20 cellular contexts compared by ENCODE assay signal in genomic region chr11:66366844-66367477, GRCh38. TPM values are rescaled to one million over a fixed set of nuclear protein-coding genes. Genes with fewer than 3 reads are reported as not detected.
A peak's percentile ranks its signal among the peaks of the same experiment; 100 is the strongest.
DNase-seq lines count a peak whose midpoint lies in the region; TF ChIP-seq lines count a peak whose summit lies in the region.
"Had no signal": no experiment of that assay in that cellular context is flagged by ENCODE, and none has a peak within 500 bp of the region (broad histone marks: within the 10 kb centered on the region; RNA-seq: fewer than 3 reads in every experiment).

No MANE protein-coding gene starts in this region.

- H3K4me3 Mint-ChIP-seq in endodermal cell = no peak overlapping the region
- H3K4me3 Mint-ChIP-seq: B cell had no signal

- H3K4me1 ChIP-seq in spleen (peaks cover 0 to 28% (median 15%) of the 10 kb centered on the region in 6 donors), endodermal cell (ENCODE audit: control insufficient read depth, insufficient read depth, low read length) (no peaks in the 10 kb centered on the region)

- H3K4me3 ChIP-seq in spleen = no peak overlapping the region
- no peak overlapping the region for H3K4me3 ChIP-seq in endodermal cell (ENCODE audit: low read length)
- H3K4me3 ChIP-seq: GM23248, MG63 had no signal

- H3K4me1 Mint-ChIP-seq in endodermal cell = peaks cover 12% of the 10 kb centered on the region

- H3K9ac ChIP-seq in endodermal cell (ENCODE audit: extremely low read depth, low read length, poor library complexity, severe bottlenecking) = no peak overlapping the region
- H3K9ac ChIP-seq: GM23248 had no signal

- no peak overlapping the region for H3K27ac Mint-ChIP-seq in endodermal cell
- H3K27ac Mint-ChIP-seq: B cell had no signal

- 91 to 95% (median 94%) methylated on average over 8 of the region's 8 CpGs for WGBS in spleen, 5 donors
- WGBS in endodermal cell (ENCODE audit: insufficient coverage in 1 of 2, insufficient read length in 1 of 2), 2 experiments = 91 to 94% methylated on average over 6 to 8 of the region's 8 CpGs

- H3K27me3 Mint-ChIP-seq in endodermal cell (ENCODE audit: insufficient read depth) = no peaks in the 10 kb centered on the region
- H3K27me3 Mint-ChIP-seq: B cell had no signal

- no peaks in the 10 kb centered on the region for H3K9me3 ChIP-seq in spleen
- no peaks in the 10 kb centered on the region for H3K9me3 ChIP-seq in endodermal cell (ENCODE audit: control insufficient read depth, low read length)
- H3K9me3 ChIP-seq: MG63 had no signal

- DNase-seq in GM10266 (ENCODE audit: extremely low spot score) (peak; percentile 2), HuH-7.5 (ENCODE audit: low spot score) (peak; percentile 57), epidermal melanocyte (ENCODE audit: insufficient read length, low spot score) (peak; percentile 5), spleen (peak; percentile 17), endodermal cell (no peak), NCI-H1092 treated with DMSO at 0.1 percent for 48 hours (lab: John Stamatoyannopoulos, UW) (no peak)
- no peak for DNase-seq in stimulated activated CD4-positive, alpha-beta T cell treated with anti-CD3 and anti-CD28 coated beads, Interleukin-4, amount 100 ng/mL, for 4 hours
- DNase-seq: COR-L47, GM23248, HCEC 1CT, Kasumi-1, MG63, NCI-H1694 treated with DMSO at 0.1 percent for 48 hours, NCI-H2227 treated with DMSO at 0.1 percent for 48 hours, NCI-H510A treated with DMSO at 0.1 percent for 48 hours, NCI-H774, OCI-M1, SIG-M5 had no signal

- no peaks in the 10 kb centered on the region for H3K9me3 Mint-ChIP-seq in endodermal cell

- TF ChIP-seq POLR2A in spleen (IDR thresholded peaks at IDR 0.05) = no peak

- intact Hi-C loops in spleen (cut with DNase I; ENCODE audit: low total_unique reads) = no loop called here

- no peaks in the 10 kb centered on the region for H3K36me3 ChIP-seq in spleen
- peaks cover 58% of the 10 kb centered on the region for H3K36me3 ChIP-seq in endodermal cell (ENCODE audit: control insufficient read depth, insufficient read depth, low read length)
- H3K36me3 ChIP-seq: MG63 had no signal

- H3K27me3 ChIP-seq in spleen (replicated peaks in 1 of 7) (peaks cover 0 to 15% (median 3%) of the 10 kb centered on the region in 7 donors), endodermal cell (ENCODE audit: control insufficient read depth, insufficient read depth, low read length, poor library complexity, severe bottlenecking) (no peaks in the 10 kb centered on the region)

- peaks cover 57% of the 10 kb centered on the region for H3K36me3 Mint-ChIP-seq in endodermal cell (ENCODE audit: low read depth)

- TF ChIP-seq CTCF in GM10266 (IDR thresholded peaks at IDR 0.05; ENCODE audit: control insufficient read depth, insufficient read depth, low read depth, missing control alignments) (no peak), spleen (IDR thresholded peaks at IDR 0.05 in 8 of 11, conservative IDR thresholded peaks at IDR 0.05 in 3 of 11) (no peak), endodermal cell (conservative IDR thresholded peaks at IDR 0.05) (no peak)

- no peak overlapping the region for H3K27ac ChIP-seq in spleen
- H3K27ac ChIP-seq in endodermal cell (ENCODE audit: low read depth, low read length) = no peak overlapping the region
- H3K27ac ChIP-seq: GM23248 had no signal

RNA-seq across cellular contexts. Expression of gene SLC29A2, which starts 4.6 kb away (rescaled TPM):
- total RNA-seq in spleen (1 to 10 TPM; 1.9 to 5.0 (median 4.0) TPM), endodermal cell (10 to 100 TPM; 30.8 to 32.4 TPM)
- polyA plus RNA-seq in spleen = 1 to 10 TPM; 4.8 to 8.4 (median 7.4) TPM
- 22.8 TPM for polyA plus RNA-seq in endodermal cell (2013, experiment 1 of 2)
- 21.4 TPM for polyA plus RNA-seq in endodermal cell (2013, experiment 2 of 2)
- total RNA-seq: GM23248 had no signal
- polyA plus RNA-seq: GM23248 had no signal

RNA-seq across cellular contexts. Expression of gene B4GAT1, which starts 19.5 kb away (rescaled TPM):
- total RNA-seq in spleen = 10 to 100 TPM in 5 of 7 donors, 1 to 10 TPM in 2; 6.3 to 23.4 (median 13.9) TPM
- polyA plus RNA-seq in spleen = 1 to 10 TPM; 4.3 to 8.9 (median 8.7) TPM
- 10 to 100 TPM; 29.4 to 45.7 TPM for total RNA-seq in endodermal cell
- polyA plus RNA-seq in endodermal cell (2013, experiment 1 of 2) = 46.8 TPM
- polyA plus RNA-seq in endodermal cell (2013, experiment 2 of 2) = 44.7 TPM

RNA-seq across cellular contexts. Expression of gene BRMS1, which starts 22.1 kb away (rescaled TPM):
- 10 to 100 TPM; 32.3 to 52.5 (median 37.2) TPM for total RNA-seq in spleen
- 10 to 100 TPM; 61.6 to 90.6 (median 83.0) TPM for polyA plus RNA-seq in spleen
- 10 to 100 TPM; 38.7 to 40.3 TPM for total RNA-seq in endodermal cell
- 29.5 TPM for polyA plus RNA-seq in endodermal cell (2013, experiment 1 of 2)
- polyA plus RNA-seq in endodermal cell (2013, experiment 2 of 2) = 30.5 TPM

RNA-seq across cellular contexts. Expression of gene RIN1, which starts 30.7 kb away (rescaled TPM):
- total RNA-seq in spleen = 10 to 100 TPM in 1 of 7 donors, 1 to 10 TPM in 6; 5.7 to 10.9 (median 8.9) TPM
- 1 to 10 TPM; 2.3 to 7.8 (median 7.0) TPM for polyA plus RNA-seq in spleen
- total RNA-seq in endodermal cell = 1 to 10 TPM; 2.2 to 2.6 TPM
- 3.6 TPM for polyA plus RNA-seq in endodermal cell (2013, experiment 1 of 2)
- 4.0 TPM for polyA plus RNA-seq in endodermal cell (2013, experiment 2 of 2)

RNA-seq across cellular contexts. Expression of gene CD248, which starts 50.1 kb away (rescaled TPM):
- 10 to 100 TPM in 2 of 7 donors, 1 to 10 TPM in 5; 4.7 to 15.7 (median 6.5) TPM for total RNA-seq in spleen
- polyA plus RNA-seq in spleen = 1 to 10 TPM; 1.7 to 2.7 (median 2.0) TPM
- under 1 TPM; 0.33 to 0.40 TPM for total RNA-seq in endodermal cell
- polyA plus RNA-seq in endodermal cell (2013, experiment 1 of 2) = 4.7 TPM
- 5.5 TPM for polyA plus RNA-seq in endodermal cell (2013, experiment 2 of 2)
- total RNA-seq: RPMI7951 had no signal

Comparison
In these comparisons a context has a peak if more than half of its experiments do, and no peak if none do; other contexts are left out.
1. DNase-seq: peak in GM10266 (single experiment), HuH-7.5 (single experiment), epidermal melanocyte (single experiment) and spleen (single experiment); none in stimulated activated CD4-positive, alpha-beta T cell treated with anti-CD3 and anti-CD28 coated beads, Interleukin-4, amount 100 ng/mL, for 4 hours (0 of 2), endodermal cell (single experiment) and NCI-H1092 treated with DMSO at 0.1 percent for 48 hours (single experiment).
2. RNA of gene SLC29A2, which starts 4.6 kb away (total RNA-seq): 30.8 to 32.4 TPM in endodermal cell; 1.9 to 5.0 TPM in spleen; every median in the first group is over 4 times any median in the second.